In the genomic region with DNA sequence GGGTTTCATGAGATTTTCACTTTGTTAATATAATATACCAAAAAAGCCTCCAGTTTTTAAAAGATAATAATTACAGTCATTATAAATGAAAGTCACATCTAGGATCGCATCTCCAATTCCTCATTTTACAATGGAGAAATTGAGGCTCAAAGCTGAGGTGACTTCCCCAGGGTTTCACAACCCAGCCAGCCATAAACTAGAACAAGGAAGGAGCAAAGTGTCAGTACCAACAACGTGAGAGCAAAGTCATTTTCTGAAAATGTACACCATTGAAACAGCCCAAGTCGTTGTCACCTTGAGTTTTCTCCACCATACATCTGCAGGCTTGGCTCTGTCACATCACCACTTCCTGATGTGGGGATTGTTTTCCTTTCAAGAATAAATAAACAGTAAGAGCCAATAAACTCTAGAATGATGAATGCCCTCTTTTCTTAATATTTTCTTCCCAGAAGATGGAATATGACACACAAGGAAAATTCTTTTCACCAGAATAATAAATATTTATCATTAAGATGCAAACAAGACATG, we compare ENCODE assay signal across 21 cellular contexts.
A peak's percentile ranks its signal among the peaks of the same experiment; 100 is the strongest.
DNase-seq lines count a peak whose midpoint lies in the region; ATAC-seq, FAIRE-seq and TF ChIP-seq lines count a peak whose summit lies in the region.
"Had no signal": no experiment of that assay in that cellular context is flagged by ENCODE, and none has a peak within 500 bp of the region (broad histone marks: within the 10 kb centered on the region; RNA-seq: fewer than 3 reads in every experiment).

No MANE protein-coding gene starts in this region.

- no peak overlapping the region for H3K56ac ChIP-seq in IMR-90 (ENCODE audit: extremely low read depth, insufficient read depth, low read length)

- H3K4ac ChIP-seq in IMR-90 (ENCODE audit: low read depth, low read length): no peak overlapping the region

- no peaks in the 10 kb centered on the region for H3K79me1 ChIP-seq in IMR-90 (ENCODE audit: low read depth in 1 of 2, low read length in 2 of 2)

- no peaks in the 10 kb centered on the region for H3K79me2 ChIP-seq in OCI-LY3 (ENCODE audit: low read length)

- H3K9me3 ChIP-seq in IMR-90 (ENCODE audit: control insufficient read depth, insufficient read depth, low read length) (no peaks in the 10 kb centered on the region), OCI-LY3 (ENCODE audit: insufficient read depth, low read length) (no peaks in the 10 kb centered on the region), small intestine (ENCODE audit: control insufficient read depth, low read depth) (no peaks in the 10 kb centered on the region)

- no peak overlapping the region for H2BK5ac ChIP-seq in IMR-90 (ENCODE audit: low read depth, low read length, poor library complexity, severe bottlenecking)

- TF ChIP-seq RAD21 in IMR-90 (IDR thresholded peaks at IDR 0.05; ENCODE audit: low read length): no peak

- no peak overlapping the region for H2BK20ac ChIP-seq in IMR-90 (ENCODE audit: low read depth, low read length)

- TF ChIP-seq CTCF in IMR-90 (conservative IDR thresholded peaks at IDR 0.05; ENCODE audit: low read depth, low read length): no peak
- TF ChIP-seq CTCF in OCI-LY3 (IDR thresholded peaks at IDR 0.05; ENCODE audit: low read depth, low read length): no peak

- no peaks in the 10 kb centered on the region for H3K27me3 ChIP-seq in IMR-90 (ENCODE audit: control insufficient read depth, insufficient read depth, low read length)
- no peaks in the 10 kb centered on the region for H3K27me3 ChIP-seq in OCI-LY3 (ENCODE audit: low read depth, low read length)
- H3K27me3 ChIP-seq in small intestine (ENCODE audit: control insufficient read depth in 2 of 2, insufficient read depth in 2 of 2, low read length in 2 of 2): no peaks in the 10 kb centered on the region

- H3K18ac ChIP-seq in IMR-90 (ENCODE audit: low read depth, low read length): no peak overlapping the region

- H4K20me1 ChIP-seq in IMR-90 (ENCODE audit: insufficient read depth, low read length): no peaks in the 10 kb centered on the region
- H4K20me1 ChIP-seq in OCI-LY3 (ENCODE audit: insufficient read depth, low read length): no peaks in the 10 kb centered on the region

- H3K36me3 ChIP-seq in IMR-90 (ENCODE audit: control insufficient read depth, insufficient read depth, low read length) (no peaks in the 10 kb centered on the region), OCI-LY3 (replicated peaks; ENCODE audit: low read depth, low read length) (peaks cover 4% of the 10 kb centered on the region), small intestine (ENCODE audit: control insufficient read depth in 2 of 2, insufficient read depth in 2 of 2, low read length in 2 of 2) (no peaks in the 10 kb centered on the region)

- DNase-seq in NOMO-1 (lab: John Stamatoyannopoulos, UW; ENCODE audit: unreplicated experiment in 2 of 2) (peak; percentile 48 to 62), NOMO-1 treated with dmso at 0.1 percent for 144 hours (lab: John Stamatoyannopoulos, UW; ENCODE audit: unreplicated experiment) (no peak), IMR-90 (no peak), small intestine (peak; percentile 48), retina (no peak)
- no peak for DNase-seq in activated effector memory CD4-positive, alpha-beta T cell treated with Interleukin-2 at 50 U/mL for 16 hours
- DNase-seq: Calu3; CD8-positive, alpha-beta T cell; DMS53; MM.1S; NCI-H1417; NCI-H187 treated with DMSO at 0.1 percent for 48 hours; NCI-H345; NCI-H524 treated with DMSO at 0.1 percent for 48 hours had no signal

- H3K23ac ChIP-seq in IMR-90 (ENCODE audit: low read depth, low read length): peak overlapping the region; percentile 51; the same call in 1 of the 2 replicates

- peak overlapping the region in 1 of 2 experiments; percentile 5; a peak in 1 of 4 replicates for H4K8ac ChIP-seq in IMR-90 (ENCODE audit: low read depth in 2 of 2, low read length in 2 of 2)

- no CpG with 5 or more reads among the region's 3 CpGs for WGBS in IMR-90 (ENCODE audit: extremely low coverage in 2 of 2, insufficient read length in 1 of 2), 2 experiments
- 11 to 44% (median 36%) methylated on average over 3 of the region's 3 CpGs for WGBS in small intestine, 3 donors

- no peak overlapping the region for H4K91ac ChIP-seq in IMR-90 (ENCODE audit: insufficient read depth, low read depth, low read length)

- H2AFZ ChIP-seq in IMR-90 (replicated peaks; ENCODE audit: low read length, poor library complexity) (no peak overlapping the region), OCI-LY3 (ENCODE audit: low read depth, low read length) (no peak overlapping the region)

- H2BK15ac ChIP-seq in IMR-90 (ENCODE audit: low read depth, low read length): peak overlapping the region; percentile 60; the same call in 1 of the 3 replicates

- intact Hi-C loops in IMR-90 (cut with micrococcal nuclease): no loop called here

- TF ChIP-seq POLR2A in IMR-90 (IDR thresholded peaks at IDR 0.05; ENCODE audit: low read depth, low read length): no peak

- POLR2A ChIA-PET in IMR-90 (lab: Charles Lee; ENCODE audit: unreplicated experiment): interaction anchor here (1.2 kb wide), 1 partner anchor 188 kb away, joined by 3 read pairs; no protein-coding TSS in a partner anchor

- peaks cover 2% of the 10 kb centered on the region; the same call in 1 of the 2 replicates for H3K9me1 ChIP-seq in IMR-90 (ENCODE audit: insufficient read depth, low read length)

- CTCF ChIA-PET in IMR-90 (lab: Yijun Ruan, JAX): no interaction called here

- H3K4me2 ChIP-seq in IMR-90 (ENCODE audit: low read depth, low read length) (no peak overlapping the region), OCI-LY3 (ENCODE audit: low read length) (peak overlapping the region; percentile 21)

- no peak overlapping the region for H3K9ac ChIP-seq in IMR-90 (ENCODE audit: low read depth, low read length)
- H3K9ac ChIP-seq in OCI-LY3 (ENCODE audit: low read length): no peak overlapping the region

- peak overlapping the region; percentile 42; the same call in 1 of the 2 replicates for H2BK120ac ChIP-seq in IMR-90 (ENCODE audit: low read depth, low read length)

- BruUV-seq in IMR-90 (replicated peaks; lab: Mats Ljungman, UMichigan): no TSS peak

- no peak for FAIRE-seq in small intestine (lab: Jason Lieb, UNC)
- FAIRE-seq: GM12892, H1, RCC 7860 had no signal

- peak overlapping the region; percentile 4; the same call in 1 of the 2 replicates for H2AK5ac ChIP-seq in IMR-90 (ENCODE audit: low read depth, low read length)

- H3K27ac ChIP-seq in IMR-90 (ENCODE audit: insufficient read depth, low read length): no peak overlapping the region
- H3K27ac ChIP-seq in OCI-LY3 (ENCODE audit: low read length): peak overlapping the region; percentile 10
- H3K27ac ChIP-seq in small intestine (ENCODE audit: low read depth in 1 of 2, low read length in 1 of 2): no peak overlapping the region
- H3K27ac ChIP-seq: SK-N-MC had no signal

- dilution Hi-C loops in IMR-90 (cut with HindIII; ENCODE audit: low sequenced_read_pairs, unreplicated experiment): no loop called here

- no peak overlapping the region for H4K5ac ChIP-seq in IMR-90 (ENCODE audit: low read depth, low read length)

- no peaks in the 10 kb centered on the region for H3K4me1 ChIP-seq in IMR-90 (ENCODE audit: control insufficient read depth, insufficient read depth, low read length)
- peaks cover 58% of the 10 kb centered on the region for H3K4me1 ChIP-seq in OCI-LY3 (ENCODE audit: low read length)
- H3K4me1 ChIP-seq in small intestine (ENCODE audit: control insufficient read depth in 2 of 2, insufficient read depth in 1 of 2, low read depth in 1 of 2, low read length in 1 of 2): peaks cover 7% of the 10 kb centered on the region in 2 donors

- in situ Hi-C loops in IMR-90 (cut with MboI; ENCODE audit: low sequenced_read_pairs): no loop called here

- H2AK9ac ChIP-seq in IMR-90 (replicated peaks; ENCODE audit: low read depth, low read length, poor library complexity): no peak overlapping the region

- ATAC-seq in IMR-90 (ENCODE audit: low read depth): peak; percentile 36; the same call in 1 of the 2 replicates
- ATAC-seq in GM19035 (IDR thresholded peaks at IDR 0.05; ENCODE audit: unreplicated experiment): no peak
- ATAC-seq: CD8-positive, alpha-beta T cell; Right ventricle myocardium inferior had no signal

- peak overlapping the region; percentile 77; the same call in 1 of the 2 replicates for H3K14ac ChIP-seq in IMR-90 (replicated peaks; ENCODE audit: low read depth, low read length)

- no peak overlapping the region for H3K4me3 ChIP-seq in IMR-90 (ENCODE audit: insufficient read depth, low read depth, low read length)
- no peak overlapping the region for H3K4me3 ChIP-seq in OCI-LY3 (ENCODE audit: low read length)
- H3K4me3 ChIP-seq in small intestine (ENCODE audit: low read depth in 1 of 2, low read length in 2 of 2): no peak overlapping the region
- H3K4me3 ChIP-seq: SK-N-MC had no signal

TF ChIP-seq in IMR-90, 13 proteins besides CTCF, POLR2A, EP300 and RAD21 (continues in another document):
- no peak for TF ChIP-seq CEBPB (IDR thresholded peaks at IDR 0.05; ENCODE audit: low read depth, low read length)
- no peak for TF ChIP-seq RFX5 (IDR thresholded peaks at IDR 0.05; ENCODE audit: low read depth, low read length)
- no peak for TF ChIP-seq SMC3 (IDR thresholded peaks at IDR 0.05; ENCODE audit: low read depth, low read length)
- TF ChIP-seq, protein P1, sequence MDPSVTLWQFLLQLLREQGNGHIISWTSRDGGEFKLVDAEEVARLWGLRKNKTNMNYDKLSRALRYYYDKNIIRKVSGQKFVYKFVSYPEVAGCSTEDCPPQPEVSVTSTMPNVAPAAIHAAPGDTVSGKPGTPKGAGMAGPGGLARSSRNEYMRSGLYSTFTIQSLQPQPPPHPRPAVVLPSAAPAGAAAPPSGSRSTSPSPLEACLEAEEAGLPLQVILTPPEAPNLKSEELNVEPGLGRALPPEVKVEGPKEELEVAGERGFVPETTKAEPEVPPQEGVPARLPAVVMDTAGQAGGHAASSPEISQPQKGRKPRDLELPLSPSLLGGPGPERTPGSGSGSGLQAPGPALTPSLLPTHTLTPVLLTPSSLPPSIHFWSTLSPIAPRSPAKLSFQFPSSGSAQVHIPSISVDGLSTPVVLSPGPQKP (IDR thresholded peaks at IDR 0.05; ENCODE audit: borderline replicate concordance, low read depth, low read length): no peak
- no peak for TF ChIP-seq FOS (IDR thresholded peaks at IDR 0.05; ENCODE audit: low read depth, low read length)
- TF ChIP-seq MAZ (IDR thresholded peaks at IDR 0.05; ENCODE audit: borderline replicate concordance, low read depth, low read length): no peak
- TF ChIP-seq CHD1 (IDR thresholded peaks at IDR 0.05; ENCODE audit: low read depth, low read length): no peak
- TF ChIP-seq MXI1 (IDR thresholded peaks at IDR 0.05; ENCODE audit: borderline replicate concordance, low read depth, low read length): no peak
- TF ChIP-seq, protein P2, sequence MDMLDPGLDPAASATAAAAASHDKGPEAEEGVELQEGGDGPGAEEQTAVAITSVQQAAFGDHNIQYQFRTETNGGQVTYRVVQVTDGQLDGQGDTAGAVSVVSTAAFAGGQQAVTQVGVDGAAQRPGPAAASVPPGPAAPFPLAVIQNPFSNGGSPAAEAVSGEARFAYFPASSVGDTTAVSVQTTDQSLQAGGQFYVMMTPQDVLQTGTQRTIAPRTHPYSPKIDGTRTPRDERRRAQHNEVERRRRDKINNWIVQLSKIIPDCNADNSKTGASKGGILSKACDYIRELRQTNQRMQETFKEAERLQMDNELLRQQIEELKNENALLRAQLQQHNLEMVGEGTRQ (IDR thresholded peaks at IDR 0.05; ENCODE audit: low read depth, low read length): no peak
- no peak for TF ChIP-seq BHLHE40 (IDR thresholded peaks at IDR 0.05; ENCODE audit: low read depth, low read length)

Comparison
In these comparisons a context has a peak if more than half of its experiments do, and no peak if none do; other contexts are left out.
1. DNase-seq: peak in NOMO-1 (2 of 2) and small intestine (single experiment); none in NOMO-1 treated with dmso at 0.1 percent for 144 hours (single experiment), IMR-90 (single experiment), retina (single experiment) and activated effector memory CD4-positive, alpha-beta T cell treated with Interleukin-2 at 50 U/mL for 16 hours (single experiment).